7 cellular contexts compared by ENCODE assay signal in the genomic region with DNA sequence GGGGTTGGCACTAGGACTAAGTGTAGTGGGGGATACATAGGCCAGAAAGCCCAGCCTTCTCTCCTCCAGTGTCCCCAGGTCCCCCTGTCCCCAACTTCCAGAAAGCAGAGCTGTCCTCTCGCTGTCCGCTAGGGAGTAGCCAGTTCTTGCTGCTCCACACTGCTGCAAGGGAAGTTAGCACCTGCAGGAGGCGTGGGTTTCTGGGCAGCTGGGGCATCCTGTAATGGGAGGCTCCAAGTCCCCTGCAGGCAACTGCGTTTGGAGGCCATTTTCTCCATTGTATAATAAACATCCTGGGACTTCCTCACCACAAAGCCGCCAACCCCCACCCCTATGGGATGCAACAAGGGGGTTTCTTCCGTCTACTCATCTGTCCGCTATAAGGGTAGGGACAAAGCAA. TPM values are rescaled to one million over a fixed set of nuclear protein-coding genes. Genes with fewer than 3 reads are reported as not detected.
A peak's percentile ranks its signal among the peaks of the same experiment; 100 is the strongest.
DNase-seq lines count a peak whose midpoint lies in the region; ATAC-seq, FAIRE-seq and TF ChIP-seq lines count a peak whose summit lies in the region.

No MANE protein-coding gene starts in this region.

- H3K27me3 ChIP-seq in parathyroid adenoma (ENCODE audit: control insufficient read depth, insufficient read depth, low read length) = no peaks in the 10 kb centered on the region
- H3K27me3 ChIP-seq in suprapubic skin = peaks cover 34% of the 10 kb centered on the region

- H3K36me3 ChIP-seq in parathyroid adenoma (ENCODE audit: control insufficient read depth, insufficient read depth, low read length) (no peaks in the 10 kb centered on the region), suprapubic skin (no peaks in the 10 kb centered on the region)

- no peak overlapping the region for H3K9ac ChIP-seq in parathyroid adenoma

- FAIRE-seq in H54 (lab: Jason Lieb, UNC) = no peak

- H3K27ac ChIP-seq in parathyroid adenoma = no peak overlapping the region
- no peak overlapping the region for H3K27ac ChIP-seq in suprapubic skin

- DNase-seq in H54 (ENCODE audit: insufficient read length, low spot score) (peak; percentile 43), NCI-H460 (ENCODE audit: extremely low read depth, low read depth) (peak; percentile 40), ecto neural progenitor cell (ENCODE audit: low spot score) (peak; percentile 91), dedifferentiated amniotic fluid mesenchymal stem cell (ENCODE audit: extremely low spot score) (no peak), suprapubic skin (ENCODE audit: low spot score in 2 of 2) (no peak)

- WGBS in suprapubic skin = 61% methylated on average over 7 of the region's 7 CpGs

- TF ChIP-seq POLR2A in H54 (IDR thresholded peaks at IDR 0.05; ENCODE audit: low read depth, low read length) (no peak), suprapubic skin (IDR thresholded peaks at IDR 0.05) (no peak)

- ATAC-seq in HG02798 (IDR thresholded peaks at IDR 0.05; ENCODE audit: poor library complexity, unreplicated experiment) = no peak

- H3K79me2 ChIP-seq in parathyroid adenoma = no peaks in the 10 kb centered on the region

- H3K4me3 ChIP-seq in parathyroid adenoma (ENCODE audit: low read depth, low read length) = no peak overlapping the region
- H3K4me3 ChIP-seq in suprapubic skin = no peak overlapping the region

- TF ChIP-seq CTCF in parathyroid adenoma (IDR thresholded peaks at IDR 0.05) (peak; percentile 7), suprapubic skin (IDR thresholded peaks at IDR 0.05) (no peak)

- no peaks in the 10 kb centered on the region for H3K9me3 ChIP-seq in parathyroid adenoma (ENCODE audit: control insufficient read depth, low read length)
- H3K9me3 ChIP-seq in suprapubic skin = no peaks in the 10 kb centered on the region

- H3K4me2 ChIP-seq in parathyroid adenoma (ENCODE audit: low read length) = no peak overlapping the region

- H3K4me1 ChIP-seq in parathyroid adenoma (no peaks in the 10 kb centered on the region), suprapubic skin (peaks cover 32% of the 10 kb centered on the region)

- H2AFZ ChIP-seq in parathyroid adenoma = peak overlapping the region; percentile 15

- no peak for TF ChIP-seq EP300 in suprapubic skin (IDR thresholded peaks at IDR 0.05)

RNA-seq across cellular contexts. Expression of a gene that starts 1.7 kb away (rescaled TPM):
- total RNA-seq in NCI-H460 (2014; rRNA removed; shearing (Covaris generic)) = not detected in 2 replicates
- not detected in 2 replicates for polyA plus RNA-seq in NCI-H460 (2014; cell fraction: nucleus; rRNA removed)
- 1 to 10 TPM in 3 of 4 donors, under 1 TPM in 1; 0.64 to 6.8 (median 3.3) TPM for total RNA-seq in suprapubic skin

RNA-seq across cellular contexts. Expression of a gene that starts 54.4 kb away (rescaled TPM):
- total RNA-seq in NCI-H460 (2014; rRNA removed; shearing (Covaris generic)) = 26.2 and 29.0 TPM in 2 replicates
- polyA plus RNA-seq in NCI-H460 (2014; cell fraction: nucleus; rRNA removed) = 36.2 and 39.6 TPM in 2 replicates
- total RNA-seq in suprapubic skin = 10 to 100 TPM; 28.1 to 72.6 (median 41.1) TPM

Comparison
In these comparisons a context has a peak if more than half of its experiments do, and no peak if none do; other contexts are left out.
1. DNase-seq: peak in H54 (single experiment), NCI-H460 (single experiment) and ecto neural progenitor cell (single experiment); none in dedifferentiated amniotic fluid mesenchymal stem cell (single experiment) and suprapubic skin (0 of 2).